ENCODE assay signal across 16 cellular contexts in genomic region chr11:28636033-28636432, GRCh38.
DNase-seq lines count a peak whose midpoint lies in the region; ATAC-seq and TF ChIP-seq lines count a peak whose summit lies in the region.
"Had no signal": no experiment of that assay in that cellular context is flagged by ENCODE, and none has a peak within 500 bp of the region (broad histone marks: within the 10 kb centered on the region; RNA-seq: fewer than 3 reads in every experiment).

No MANE protein-coding gene starts in this region.

- no peak overlapping the region for H4K8ac ChIP-seq in H9 (replicated peaks; ENCODE audit: insufficient read length, low read depth, low read length)

- no peak for TF ChIP-seq RAD21 in SK-N-SH (IDR thresholded peaks at IDR 0.05; ENCODE audit: low read length)

- no peak overlapping the region for H3K23ac ChIP-seq in H9 (ENCODE audit: insufficient read length, low read depth, low read length)

- H3F3A ChIP-seq in SK-N-SH (replicated peaks; ENCODE audit: insufficient read depth), result no peaks in the 10 kb centered on the region

- CTCF ChIA-PET in SK-N-SH (lab: Yijun Ruan, JAX), result no interaction called here

- H2BK20ac ChIP-seq in H9 (ENCODE audit: low read depth, low read length, poor library complexity, severe bottlenecking), result no peak overlapping the region

- no peak overlapping the region for H3K18ac ChIP-seq in H9 (ENCODE audit: insufficient read length, low read depth, low read length)

- no peaks in the 10 kb centered on the region; the same call in 1 of the 2 replicates for H3K27me3 Mint-ChIP-seq in H9 (ENCODE audit: low read depth)
- H3K27me3 Mint-ChIP-seq: CD4-positive, alpha-beta memory T cell had no signal

- H3K79me1 ChIP-seq in H9 (ENCODE audit: insufficient read depth, low read depth, low read length, poor library complexity, severe bottlenecking), result no peaks in the 10 kb centered on the region

- H2BK15ac ChIP-seq in H9 (ENCODE audit: low read depth, low read length), result 0 out of 2 replicates have a peak overlapping the region, but pooled peaks have one; percentile 48

- H3K27ac ChIP-seq in H9 (ENCODE audit: insufficient read length, low read depth, low read length) (no peak overlapping the region), SK-N-SH (ENCODE audit: low read depth in 2 of 2, low read length in 1 of 2) (no peak overlapping the region), foreskin keratinocyte (no peak overlapping the region)
- H3K27ac ChIP-seq: C4-2B had no signal

- no peak overlapping the region for H4K91ac ChIP-seq in H9 (ENCODE audit: insufficient read length, low read depth, low read length)

- no peaks in the 10 kb centered on the region for H3K9me3 ChIP-seq in H9 (ENCODE audit: control insufficient read depth, low read depth, low read length)
- no peaks in the 10 kb centered on the region for H3K9me3 ChIP-seq in SK-N-SH
- H3K9me3 ChIP-seq: BE2C had no signal

- no peak overlapping the region for H2BK5ac ChIP-seq in H9 (ENCODE audit: insufficient read length, low read length)

- no peaks in the 10 kb centered on the region for H3K36me3 Mint-ChIP-seq in H9 (ENCODE audit: insufficient read depth in 1 of 3, low read depth in 3 of 3)
- H3K36me3 Mint-ChIP-seq: CD4-positive, alpha-beta memory T cell had no signal

- H4K20me1 ChIP-seq in H9 (ENCODE audit: control insufficient read depth, insufficient read depth, insufficient read length), result no peaks in the 10 kb centered on the region
- H4K20me1 ChIP-seq in SK-N-SH (ENCODE audit: insufficient read depth), result no peaks in the 10 kb centered on the region

- H3K9me3 Mint-ChIP-seq in H9, result peaks cover 0 to 2% of the 10 kb centered on the region in 2 experiments; a peak in 1 of 5 replicates

- H3K14ac ChIP-seq in H9 (ENCODE audit: insufficient read depth, low read length), result no peak overlapping the region

- no peak overlapping the region for H2BK120ac ChIP-seq in H9 (ENCODE audit: low read depth, low read length, poor library complexity, severe bottlenecking)

- H2BK12ac ChIP-seq in H9 (ENCODE audit: insufficient read length, low read depth, low read length), result no peak overlapping the region

- H3K27me3 ChIP-seq in H9 (ENCODE audit: insufficient read depth, low read length) (no peaks in the 10 kb centered on the region), SK-N-SH (ENCODE audit: insufficient read depth) (no peaks in the 10 kb centered on the region), foreskin keratinocyte (peaks cover 6% of the 10 kb centered on the region)
- H3K27me3 ChIP-seq: BE2C had no signal

- H3K27ac Mint-ChIP-seq in H9, result no peak overlapping the region
- H3K27ac Mint-ChIP-seq: CD4-positive, alpha-beta memory T cell had no signal

- no peak for TF ChIP-seq EP300 in SK-N-SH (IDR thresholded peaks at IDR 0.05; ENCODE audit: borderline replicate concordance in 1 of 2, low read depth in 1 of 2, low read length in 1 of 2)

- POLR2A ChIA-PET in SK-N-SH (lab: Yijun Ruan, JAX), result no interaction called here

- H3K4me1 ChIP-seq in H9 (ENCODE audit: insufficient read depth, low read length) (no peaks in the 10 kb centered on the region), SK-N-SH (ENCODE audit: control insufficient read depth in 1 of 2, insufficient read depth in 2 of 2, low read depth in 1 of 2, low read length in 1 of 2) (peaks cover 0 to 7% of the 10 kb centered on the region in 2 experiments; a peak in 2 of 4 replicates), foreskin keratinocyte (peaks cover 15% of the 10 kb centered on the region)
- H3K4me1 ChIP-seq: BE2C had no signal

- DNase-seq in AG08395 (ENCODE audit: low spot score) (peak; percentile 9), H9 (no peak), SK-N-SH (no peak), foreskin keratinocyte (no peak), DMS 273 (lab: John Stamatoyannopoulos, UW; ENCODE audit: unreplicated experiment) (no peak), NCI-H774 (lab: John Stamatoyannopoulos, UW) (no peak), NAMALWA (ENCODE audit: low spot score) (no peak), SW480 (ENCODE audit: low spot score) (no peak)
- DNase-seq: 8988T; BE2C; CD4-positive, alpha-beta memory T cell; DMS53; Karpas-422 had no signal

- no peaks in the 10 kb centered on the region for H3K36me3 ChIP-seq in SK-N-SH (replicated peaks in 1 of 2; ENCODE audit: control insufficient read depth in 1 of 2, insufficient read depth in 2 of 2, low read length in 1 of 2)
- H3K36me3 ChIP-seq: BE2C had no signal

- H2AFZ ChIP-seq in H9 (ENCODE audit: low read length) (no peak overlapping the region), SK-N-SH (ENCODE audit: low read depth) (no peak overlapping the region)

- ATAC-seq in foreskin keratinocyte, result peak; percentile 9
- ATAC-seq: HepG2, K562 had no signal

- no peak overlapping the region for H3K4me2 ChIP-seq in H9 (ENCODE audit: insufficient read depth, insufficient read length, low read length)
- no peak overlapping the region for H3K4me2 ChIP-seq in SK-N-SH

- no peaks in the 10 kb centered on the region for H3K23me2 ChIP-seq in H9 (ENCODE audit: insufficient read length, low read depth, low read length, poor library complexity, severe bottlenecking)

- no peaks in the 10 kb centered on the region for H3K9me2 ChIP-seq in SK-N-SH

- H3K9ac ChIP-seq in H9 (ENCODE audit: extremely low read depth, insufficient read length, low read length) (no peak overlapping the region), SK-N-SH (no peak overlapping the region)

- TF ChIP-seq CTCF in H9 (conservative IDR thresholded peaks at IDR 0.05), result no peak
- no peak for TF ChIP-seq CTCF in SK-N-SH (IDR thresholded peaks at IDR 0.05)
- no peak for TF ChIP-seq CTCF in foreskin keratinocyte (conservative IDR thresholded peaks at IDR 0.05)

- no peak overlapping the region for H3K56ac ChIP-seq in H9 (ENCODE audit: insufficient read length, low read depth, low read length)

- H3K4me1 Mint-ChIP-seq in H9, result no peaks in the 10 kb centered on the region
- H3K4me1 Mint-ChIP-seq: CD4-positive, alpha-beta memory T cell had no signal

- no peaks in the 10 kb centered on the region for H3K79me2 ChIP-seq in H9 (ENCODE audit: insufficient read depth, low read length)
- H3K79me2 ChIP-seq in SK-N-SH (ENCODE audit: insufficient read depth), result no peaks in the 10 kb centered on the region

- no peak overlapping the region for H2AK5ac ChIP-seq in H9 (ENCODE audit: insufficient read length, low read length)

- H4K5ac ChIP-seq in H9 (ENCODE audit: insufficient read length, low read depth, low read length), result no peak overlapping the region

- no peak overlapping the region for H3K4me3 Mint-ChIP-seq in H9
- H3K4me3 Mint-ChIP-seq: CD4-positive, alpha-beta memory T cell had no signal

- no peak overlapping the region for H3K4ac ChIP-seq in H9 (ENCODE audit: low read depth, low read length)

- H3T11ph ChIP-seq in H9 (ENCODE audit: low read length), result no peak overlapping the region

- H3K4me3 ChIP-seq in SK-N-SH (ENCODE audit: low read depth in 2 of 2, low read length in 1 of 2), result no peak overlapping the region
- H3K4me3 ChIP-seq: K562 had no signal

- no CpG with 5 or more reads among the region's 4 CpGs for WGBS in H9 (ENCODE audit: extremely low coverage, insufficient read length, low lambda C conversion rate)
- 35% methylated on average over 4 of the region's 4 CpGs for WGBS in SK-N-SH (ENCODE audit: low lambda C conversion rate)

TF ChIP-seq in SK-N-SH, 30 proteins besides CTCF, POLR2A, EP300 and RAD21:
- TF ChIP-seq TCF12 (IDR thresholded peaks at IDR 0.05), result peak; percentile 61
- no peak for TF ChIP-seq MAX (IDR thresholded peaks at IDR 0.05; ENCODE audit: low read depth)
- peak; percentile 56; the same call in 1 of the 2 replicates for TF ChIP-seq REST (IDR thresholded peaks at IDR 0.05; ENCODE audit: low read depth, low read length)
